ENCODE assay signal across 10 cellular contexts in the genomic region with DNA sequence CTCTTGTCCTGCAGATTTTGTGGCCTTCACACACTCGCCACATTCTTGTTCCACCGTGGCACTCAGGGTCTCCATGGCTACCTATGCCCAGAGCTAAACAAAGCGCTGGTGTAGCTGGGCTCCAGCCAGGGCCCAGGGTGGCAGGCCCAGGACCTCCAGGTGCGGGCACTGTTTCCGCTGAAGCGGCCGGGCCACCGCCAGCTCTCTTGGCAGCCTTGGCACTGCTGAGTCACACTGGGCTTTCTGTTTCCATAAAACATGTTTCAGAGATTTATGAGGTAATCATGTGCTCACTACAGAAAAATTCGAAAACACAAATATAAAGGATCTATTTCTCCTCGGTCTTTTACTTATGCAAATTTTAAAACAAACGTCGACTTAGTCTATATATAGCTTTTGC. TPM values are rescaled to one million over a fixed set of nuclear protein-coding genes. Genes with fewer than 3 reads are reported as not detected.
DNase-seq lines count a peak whose midpoint lies in the region; ATAC-seq, FAIRE-seq and TF ChIP-seq lines count a peak whose summit lies in the region.
"Had no signal": no experiment of that assay in that cellular context is flagged by ENCODE, and none has a peak within 500 bp of the region (broad histone marks: within the 10 kb centered on the region; RNA-seq: fewer than 3 reads in every experiment).

No MANE protein-coding gene starts in this region.

- intact Hi-C loops in GM12878 (cut with micrococcal nuclease; ENCODE audit: unreplicated experiment) = no loop called here

- H3K27ac Mint-ChIP-seq in memory B cell = no peak overlapping the region

- WGBS in GM12878 (ENCODE audit: insufficient coverage, insufficient replicate concordance, low lambda C conversion rate, missing lambda C conversion rate) = 20% methylated on average over 12 of the region's 12 CpGs

- H3K4me1 Mint-ChIP-seq in memory B cell = peaks cover 37% of the 10 kb centered on the region

- TF ChIP-seq EP300 in GM12878 (IDR thresholded peaks at IDR 0.05; ENCODE audit: borderline replicate concordance in 1 of 2, control insufficient read depth in 1 of 2, low read depth in 2 of 2, low read length in 2 of 2) = no peak

- no peak overlapping the region for H2AFZ ChIP-seq in GM12878 (ENCODE audit: control insufficient read depth, low read depth, low read length)

- H3K27me3 Mint-ChIP-seq in memory B cell = peaks cover 12% of the 10 kb centered on the region

- no peak overlapping the region for H3K4me2 ChIP-seq in GM12878 (ENCODE audit: control insufficient read depth, insufficient read depth)

- H3K27ac ChIP-seq in GM12878 (ENCODE audit: control insufficient read depth, insufficient read depth) = no peak overlapping the region

- POLR2A ChIA-PET in GM12878 (lab: Charles Lee) = no interaction called here

- CTCF ChIA-PET in GM12878 (lab: Yijun Ruan, JAX) = interaction anchor here (1.1 kb wide), 1 partner anchor 27 kb away, joined by 3 read pairs; no protein-coding TSS in a partner anchor

- no peaks in the 10 kb centered on the region for H3K9me3 ChIP-seq in GM12878 (replicated peaks; ENCODE audit: control insufficient read depth, insufficient read depth, low read length)

- TF ChIP-seq POLR2A in GM12878 (IDR thresholded peaks at IDR 0.05; ENCODE audit: low read depth, low read length) = no peak

- H3K4me3 Mint-ChIP-seq in memory B cell = no peak overlapping the region

- no peak overlapping the region for H3K9ac ChIP-seq in GM12878 (ENCODE audit: control insufficient read depth, insufficient read depth, low read length)

- no peaks in the 10 kb centered on the region for H3K36me3 ChIP-seq in GM12878 (ENCODE audit: control insufficient read depth in 2 of 2, insufficient read depth in 2 of 2, low read length in 1 of 2)

- H3K27me3 ChIP-seq in GM12878 (replicated peaks in 1 of 2; ENCODE audit: control insufficient read depth in 2 of 2, insufficient read depth in 2 of 2, low read length in 1 of 2) = peaks cover 0 to 2% of the 10 kb centered on the region in 2 experiments; a peak in 2 of 4 replicates

- BruUV-seq in GM12878 (replicated peaks; lab: Mats Ljungman, UMichigan) = no TSS peak

- no peaks in the 10 kb centered on the region for H3K9me3 Mint-ChIP-seq in memory B cell

- peaks cover under 1% of the 10 kb centered on the region for H3K4me1 ChIP-seq in GM12878 (ENCODE audit: control insufficient read depth, insufficient read depth, low read length)

- RAD21 ChIA-PET in GM12878 (lab: Charles Lee; ENCODE audit: unreplicated experiment) = no interaction called here

- DNase-seq in COR-L47 (lab: John Stamatoyannopoulos, UW) (peak; percentile 88), LNCaP clone FGC (ENCODE audit: low read depth) (peak; percentile 83), GM12878 (ENCODE audit: low read depth, low spot score) (no peak), memory B cell (ENCODE audit: low spot score in 2 of 2) (no peak), NCI-H524 (lab: John Stamatoyannopoulos, UW) (no peak), NCI-H510A treated with DMSO at 0.1 percent for 48 hours (lab: John Stamatoyannopoulos, UW) (no peak), SW 1271 (lab: John Stamatoyannopoulos, UW) (no peak)

- TF ChIP-seq RAD21 in GM12878 (IDR thresholded peaks at IDR 0.05; ENCODE audit: insufficient read depth, low read depth, low read length) = no peak

- H3K36me3 Mint-ChIP-seq in memory B cell = peaks cover 2% of the 10 kb centered on the region

- in situ Hi-C loops in GM12878 (cut with MboI) = loop anchor here (5.0 kb wide), 1 partner anchor 84 kb away; no protein-coding TSS in a partner anchor

- no peak overlapping the region for H3K4me3 ChIP-seq in LNCaP clone FGC (ENCODE audit: low read depth, low read length)
- no peak overlapping the region for H3K4me3 ChIP-seq in GM12878

- ATAC-seq in GM12878 (peak; percentile 46), memory B cell (ENCODE audit: low read depth) (peak; percentile 27), HG03045 (IDR thresholded peaks at IDR 0.05; ENCODE audit: unreplicated experiment) (no peak)

- no peaks in the 10 kb centered on the region for H3K79me2 ChIP-seq in GM12878 (ENCODE audit: control insufficient read depth, insufficient read depth, low read length)

- SMC1A ChIA-PET in GM12878 (lab: Charles Lee; ENCODE audit: uncharacterized antibody, unreplicated experiment) = no interaction called here

- no peaks in the 10 kb centered on the region for H4K20me1 ChIP-seq in GM12878 (ENCODE audit: control insufficient read depth, insufficient read depth)

- no peak for FAIRE-seq in GM12878 (lab: Jason Lieb, UNC)
- FAIRE-seq: endometrium had no signal

- TF ChIP-seq CTCF in LNCaP clone FGC (IDR thresholded peaks at IDR 0.05; ENCODE audit: control insufficient read depth, extremely low read depth, insufficient read depth) = 0 out of 2 replicates have a peak, but pooled peaks have one; percentile 10
- no peak for TF ChIP-seq CTCF in GM12878 (IDR thresholded peaks at IDR 0.05 in 2 of 3, conservative IDR thresholded peaks at IDR 0.05 in 1 of 3; ENCODE audit: control insufficient read depth in 2 of 3, extremely low read depth in 1 of 3, insufficient read depth in 1 of 3, low read depth in 3 of 3, low read length in 3 of 3)

TF ChIP-seq in GM12878, 131 proteins besides CTCF, POLR2A, EP300 and RAD21 (continues in another document):
- no peak for TF ChIP-seq ZNF24 (IDR thresholded peaks at IDR 0.05)
- no peak for TF ChIP-seq PAX5 (IDR thresholded peaks at IDR 0.05; ENCODE audit: borderline replicate concordance, low read depth, low read length)
- TF ChIP-seq, protein P1, sequence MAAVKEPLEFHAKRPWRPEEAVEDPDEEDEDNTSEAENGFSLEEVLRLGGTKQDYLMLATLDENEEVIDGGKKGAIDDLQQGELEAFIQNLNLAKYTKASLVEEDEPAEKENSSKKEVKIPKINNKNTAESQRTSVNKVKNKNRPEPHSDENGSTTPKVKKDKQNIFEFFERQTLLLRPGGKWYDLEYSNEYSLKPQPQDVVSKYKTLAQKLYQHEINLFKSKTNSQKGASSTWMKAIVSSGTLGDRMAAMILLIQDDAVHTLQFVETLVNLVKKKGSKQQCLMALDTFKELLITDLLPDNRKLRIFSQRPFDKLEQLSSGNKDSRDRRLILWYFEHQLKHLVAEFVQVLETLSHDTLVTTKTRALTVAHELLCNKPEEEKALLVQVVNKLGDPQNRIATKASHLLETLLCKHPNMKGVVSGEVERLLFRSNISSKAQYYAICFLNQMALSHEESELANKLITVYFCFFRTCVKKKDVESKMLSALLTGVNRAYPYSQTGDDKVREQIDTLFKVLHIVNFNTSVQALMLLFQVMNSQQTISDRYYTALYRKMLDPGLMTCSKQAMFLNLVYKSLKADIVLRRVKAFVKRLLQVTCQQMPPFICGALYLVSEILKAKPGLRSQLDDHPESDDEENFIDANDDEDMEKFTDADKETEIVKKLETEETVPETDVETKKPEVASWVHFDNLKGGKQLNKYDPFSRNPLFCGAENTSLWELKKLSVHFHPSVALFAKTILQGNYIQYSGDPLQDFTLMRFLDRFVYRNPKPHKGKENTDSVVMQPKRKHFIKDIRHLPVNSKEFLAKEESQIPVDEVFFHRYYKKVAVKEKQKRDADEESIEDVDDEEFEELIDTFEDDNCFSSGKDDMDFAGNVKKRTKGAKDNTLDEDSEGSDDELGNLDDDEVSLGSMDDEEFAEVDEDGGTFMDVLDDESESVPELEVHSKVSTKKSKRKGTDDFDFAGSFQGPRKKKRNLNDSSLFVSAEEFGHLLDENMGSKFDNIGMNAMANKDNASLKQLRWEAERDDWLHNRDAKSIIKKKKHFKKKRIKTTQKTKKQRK (IDR thresholded peaks at IDR 0.05; ENCODE audit: low read depth, low read length) = no peak
- TF ChIP-seq RCOR1 (conservative IDR thresholded peaks at IDR 0.05; ENCODE audit: low read depth, low read length) = no peak
- TF ChIP-seq TAF1 (IDR thresholded peaks at IDR 0.05; ENCODE audit: borderline replicate concordance, low read depth, low read length) = no peak
- no peak for TF ChIP-seq BMI1 (IDR thresholded peaks at IDR 0.05; ENCODE audit: borderline replicate concordance)
- no peak for TF ChIP-seq RAD51 (IDR thresholded peaks at IDR 0.05)
- TF ChIP-seq BCL11A (IDR thresholded peaks at IDR 0.05; ENCODE audit: low read depth, low read length) = no peak
- no peak for TF ChIP-seq CHD4 (IDR thresholded peaks at IDR 0.05)
- TF ChIP-seq MTA2 (IDR thresholded peaks at IDR 0.05; ENCODE audit: low read depth) = no peak
- TF ChIP-seq TARDBP (IDR thresholded peaks at IDR 0.05; ENCODE audit: borderline replicate concordance) = no peak
- TF ChIP-seq, protein P2, sequence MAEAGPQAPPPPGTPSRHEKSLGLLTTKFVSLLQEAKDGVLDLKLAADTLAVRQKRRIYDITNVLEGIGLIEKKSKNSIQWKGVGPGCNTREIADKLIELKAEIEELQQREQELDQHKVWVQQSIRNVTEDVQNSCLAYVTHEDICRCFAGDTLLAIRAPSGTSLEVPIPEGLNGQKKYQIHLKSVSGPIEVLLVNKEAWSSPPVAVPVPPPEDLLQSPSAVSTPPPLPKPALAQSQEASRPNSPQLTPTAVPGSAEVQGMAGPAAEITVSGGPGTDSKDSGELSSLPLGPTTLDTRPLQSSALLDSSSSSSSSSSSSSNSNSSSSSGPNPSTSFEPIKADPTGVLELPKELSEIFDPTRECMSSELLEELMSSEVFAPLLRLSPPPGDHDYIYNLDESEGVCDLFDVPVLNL (IDR thresholded peaks at IDR 0.05; ENCODE audit: low read depth, low read length) = no peak
- TF ChIP-seq TBL1XR1 (IDR thresholded peaks at IDR 0.05; ENCODE audit: low read depth, low read length) = no peak
- TF ChIP-seq TCF3 (IDR thresholded peaks at IDR 0.05; ENCODE audit: borderline replicate concordance, insufficient read depth, low read depth, low read length) = no peak

RNA-seq across cellular contexts. Expression of a gene that starts 51.3 kb away (rescaled TPM):
- not detected in 2 replicates for total RNA-seq in GM12878 (2013; cell fraction: nucleolus; rRNA removed)
- total RNA-seq in GM12878 (2014; rRNA removed) (not detected in 2 replicates), GM12878 (2014; rRNA removed; fragmentation: Illumina TruSeq; extraction: Trizol) (not detected in 2 replicates), GM12878 (2021) (not detected in 2 replicates)
- polyA plus RNA-seq in GM12878 (2011; ENCODE audit: low read depth) = not detected
- polyA plus RNA-seq in GM12878 (2011; rRNA removed) (0.07 TPM in 1 of 2 replicates, not detected in the other), GM12878 (2014; fragmentation: Illumina TruSeq; extraction: Trizol) (not detected in 2 replicates), GM12878 (2014; fragmentation: Nextera tagmentation; extraction: Ambion mirVana) (not detected), GM12878 (2014; rRNA removed) (not detected in 2 replicates), GM12878 (2016; fragmentation: Nextera tagmentation; extraction: Ambion mirVana) (not detected)
- polyA plus RNA-seq in GM12878 (2011; cell fraction: cytosol; rRNA removed) = 0.07 and 0.12 TPM in 2 replicates
- 0.09 and 0.21 TPM in 2 replicates for polyA plus RNA-seq in GM12878 (2011; cell fraction: nucleus; rRNA removed)
- not detected in 2 replicates for polyA plus RNA-seq in GM12878 (2012)
- 0.15 TPM in 1 of 2 replicates, not detected in the other for polyA minus RNA-seq in GM12878 (2011; rRNA and poly(A)+ RNA removed)
- not detected in 2 replicates for polyA minus RNA-seq in GM12878 (2011; cell fraction: cytosol; rRNA and poly(A)+ RNA removed)
- 0.12 TPM in 1 of 2 replicates, not detected in the other for polyA minus RNA-seq in GM12878 (2011; cell fraction: nucleus; rRNA and poly(A)+ RNA removed)
- total RNA-seq: NCI-H460 had no signal

Comparison
In these comparisons a context has a peak if more than half of its experiments do, and no peak if none do; other contexts are left out.
1. DNase-seq: peak in COR-L47 (single experiment) and LNCaP clone FGC (single experiment); none in GM12878 (single experiment), memory B cell (0 of 2), NCI-H524 (0 of 2), NCI-H510A treated with DMSO at 0.1 percent for 48 hours (single experiment) and SW 1271 (0 of 2).